Comparison of ENCODE assay signal across 20 cellular contexts in the genomic region with DNA sequence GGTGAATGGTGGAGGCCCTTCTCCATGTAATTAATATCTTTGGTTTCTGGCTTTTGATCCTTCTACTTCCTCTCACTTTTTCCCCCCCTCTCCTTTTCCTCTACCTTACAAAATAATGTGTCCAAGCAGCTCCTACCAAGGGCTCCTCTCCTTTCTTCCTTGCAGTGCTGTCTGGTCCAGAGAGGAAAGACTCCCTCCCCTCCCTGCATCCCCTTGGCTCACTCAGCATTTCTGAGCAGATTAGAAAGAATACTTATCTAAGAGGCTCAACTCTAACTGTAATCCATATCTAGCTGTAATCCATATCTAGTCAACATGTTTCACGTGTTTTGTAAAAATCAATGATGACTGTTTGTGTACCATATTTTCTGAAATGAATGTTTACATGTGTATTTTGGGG.
"Had no signal": no experiment of that assay in that cellular context is flagged by ENCODE, and none has a peak within 500 bp of the region (broad histone marks: within the 10 kb centered on the region; RNA-seq: fewer than 3 reads in every experiment).

No MANE protein-coding gene starts in this region.

- DNase-seq: activated CD4-positive, alpha-beta T cell treated with anti-CD3 and anti-CD28 coated beads, Interleukin-2, amount 50 U/mL, for 1 hour; activated effector memory CD4-positive, alpha-beta T cell treated with Interleukin-2 at 50 U/mL for 16 hours; activated naive CD8-positive, alpha-beta T cell treated with anti-CD3 and anti-CD28 coated beads for 36 hours; amygdala; dermis blood vessel endothelial cell; effector memory CD4-positive, alpha-beta T cell; esophagus squamous epithelium; immature natural killer cell; left ventricle myocardium superior; mesenchymal stem cell; nephron progenitor cell; occipital lobe; posterior cingulate gyrus; spleen; stimulated activated CD4-positive, alpha-beta T cell treated with anti-CD3 and anti-CD28 coated beads, Interleukin-4, amount 100 ng/mL, for 4 hours; stimulated activated naive CD4-positive, alpha-beta T cell; SW 1271; thyroid gland had no signal

- H3K27me3 ChIP-seq: esophagus squamous epithelium, SJSA1, spleen, thyroid gland had no signal

- ATAC-seq: left ventricle myocardium superior had no signal

- H3K27ac ChIP-seq: esophagus squamous epithelium, SJSA1, spleen, thyroid gland had no signal

- H3K4me1 Mint-ChIP-seq: immature natural killer cell, nephron progenitor cell had no signal

- H3K27me3 Mint-ChIP-seq: activated naive CD8-positive, alpha-beta T cell treated with anti-CD3 and anti-CD28 coated beads for 36 hours had no signal

- H3K27ac Mint-ChIP-seq: activated naive CD8-positive, alpha-beta T cell treated with anti-CD3 and anti-CD28 coated beads for 36 hours; nephron progenitor cell; T-helper 2 cell treated with Interferon-gamma antibody and Interleukin-4, amounts not matched to agents 5 μg/mL and 100 μg/mL, for 36 hours had no signal

- H3K9me3 ChIP-seq: esophagus squamous epithelium, SJSA1, spleen, thyroid gland had no signal

- H3K4me3 ChIP-seq: esophagus squamous epithelium, SJSA1, spleen, thyroid gland had no signal

- H3K4me1 ChIP-seq: esophagus squamous epithelium, SJSA1, thyroid gland had no signal

- H3K9me3 Mint-ChIP-seq: activated naive CD8-positive, alpha-beta T cell treated with anti-CD3 and anti-CD28 coated beads for 36 hours; immature natural killer cell; nephron progenitor cell; T-helper 2 cell treated with Interferon-gamma antibody and Interleukin-4, amounts not matched to agents 5 μg/mL and 100 μg/mL, for 36 hours had no signal

- H3K4me3 Mint-ChIP-seq: activated naive CD8-positive, alpha-beta T cell treated with anti-CD3 and anti-CD28 coated beads for 36 hours; immature natural killer cell; nephron progenitor cell; T-helper 2 cell treated with Interferon-gamma antibody and Interleukin-4, amounts not matched to agents 5 μg/mL and 100 μg/mL, for 36 hours had no signal
